34 cellular contexts compared by ENCODE assay signal in genomic region chr4:126935784-126936183, GRCh38.
"Had no signal": no experiment of that assay in that cellular context is flagged by ENCODE, and none has a peak within 500 bp of the region (broad histone marks: within the 10 kb centered on the region; RNA-seq: fewer than 3 reads in every experiment).

No MANE protein-coding gene starts in this region.

- H3K36me3 Mint-ChIP-seq: activated CD4-positive, alpha-beta memory T cell treated with anti-CD3 and anti-CD28 coated beads for 36 hours; activated naive CD4-positive, alpha-beta T cell treated with anti-CD3 and anti-CD28 coated beads, Interleukin-2, amount 50 U/mL, for 72 hours; activated naive CD8-positive, alpha-beta T cell treated with anti-CD3 and anti-CD28 coated beads for 36 hours had no signal

- H3K9me3 ChIP-seq: adrenal gland, body of pancreas, breast epithelium had no signal

- H3K27me3 ChIP-seq: adrenal gland, body of pancreas, brain microvascular endothelial cell, breast epithelium had no signal

- H3K27ac Mint-ChIP-seq: activated B cell treated with CpG ODN at 0.5 μM for 24 hours; activated CD4-positive, alpha-beta memory T cell treated with anti-CD3 and anti-CD28 coated beads for 36 hours; activated CD4-positive, alpha-beta T cell treated with anti-CD3 and anti-CD28 coated beads, Interleukin-2, amount 10 ng/mL, durations not matched to agents 24 days and 14 days; activated CD8-positive, alpha-beta T cell treated with anti-CD3 and anti-CD28 coated beads for 36 hours; activated naive CD4-positive, alpha-beta T cell treated with anti-CD3 and anti-CD28 coated beads for 36 hours; activated naive CD4-positive, alpha-beta T cell treated with anti-CD3 and anti-CD28 coated beads, Interleukin-2, amount 50 U/mL, for 72 hours; activated naive CD8-positive, alpha-beta T cell treated with anti-CD3 and anti-CD28 coated beads for 36 hours; activated T-cell treated with anti-CD3 and anti-CD28 coated beads, Interleukin-2, amount 50 U/mL, for 72 hours; activated T-helper 1 cell treated with anti-CD3 and anti-CD28 coated beads, Interleukin-12 subunit alpha, Interleukin-12 subunit beta, Interleukin-2, Interleukin-4 antibody, amounts not matched to agents 30 ng/mL and 10 ng/mL and 1 ng/mL, durations not matched to agents 14 hours and 24 hours and 36 hours; activated T-helper 17 cell treated with anti-CD3 and anti-CD28 coated beads, Interleukin-2, amount 50 U/mL, for 72 hours; T-helper 1 cell treated with Interleukin-12 subunit alpha and Interleukin-12 subunit beta and Interleukin-4 antibody, amounts not matched to agents 30 μg/mL and 1 μg/mL, for 36 hours; T-helper 2 cell treated with Interferon-gamma antibody and Interleukin-4, amounts not matched to agents 5 μg/mL and 100 μg/mL, for 36 hours had no signal

- H3K27me3 Mint-ChIP-seq: activated B cell treated with CpG ODN at 0.5 μM for 24 hours; activated CD4-positive, alpha-beta memory T cell treated with anti-CD3 and anti-CD28 coated beads for 36 hours; activated CD4-positive, alpha-beta T cell treated with anti-CD3 and anti-CD28 coated beads, Interleukin-2, amount 10 ng/mL, durations not matched to agents 24 days and 14 days; activated CD8-positive, alpha-beta T cell treated with anti-CD3 and anti-CD28 coated beads for 36 hours; activated naive CD8-positive, alpha-beta T cell treated with anti-CD3 and anti-CD28 coated beads for 36 hours; activated T-helper 17 cell treated with anti-CD3 and anti-CD28 coated beads, Interleukin-2, amount 50 U/mL, for 72 hours had no signal

- H3K4me3 Mint-ChIP-seq: activated B cell treated with CpG ODN at 0.5 μM for 24 hours; activated CD4-positive, alpha-beta memory T cell treated with anti-CD3 and anti-CD28 coated beads for 36 hours; activated CD4-positive, alpha-beta T cell treated with anti-CD3 and anti-CD28 coated beads, Interleukin-2, amount 10 ng/mL, durations not matched to agents 24 days and 14 days; activated CD8-positive, alpha-beta T cell treated with anti-CD3 and anti-CD28 coated beads for 36 hours; activated naive CD4-positive, alpha-beta T cell treated with anti-CD3 and anti-CD28 coated beads for 36 hours; activated naive CD8-positive, alpha-beta T cell treated with anti-CD3 and anti-CD28 coated beads for 36 hours; activated T-cell treated with anti-CD3 and anti-CD28 coated beads, Interleukin-2, amount 50 U/mL, for 4 hours; activated T-cell treated with anti-CD3 and anti-CD28 coated beads, Interleukin-2, amount 50 U/mL, for 72 hours; activated T-helper 1 cell treated with anti-CD3 and anti-CD28 coated beads, Interleukin-12 subunit alpha, Interleukin-12 subunit beta, Interleukin-2, Interleukin-4 antibody, amounts not matched to agents 30 ng/mL and 10 ng/mL and 1 ng/mL, durations not matched to agents 14 hours and 24 hours and 36 hours; activated T-helper 17 cell treated with anti-CD3 and anti-CD28 coated beads, Interleukin-2, amount 50 U/mL, for 72 hours; T-helper 1 cell treated with Interleukin-12 subunit alpha and Interleukin-12 subunit beta and Interleukin-4 antibody, amounts not matched to agents 30 μg/mL and 1 μg/mL, for 36 hours; T-helper 2 cell treated with Interferon-gamma antibody and Interleukin-4, amounts not matched to agents 5 μg/mL and 100 μg/mL, for 36 hours had no signal

- DNase-seq: activated B cell treated with CpG ODN at 0.5 μM for 24 hours; activated CD4-positive, alpha-beta memory T cell treated with anti-CD3 and anti-CD28 coated beads for 36 hours; activated CD4-positive, alpha-beta T cell treated with anti-CD3 and anti-CD28 coated beads for 4 hours; activated CD4-positive, alpha-beta T cell treated with anti-CD3 and anti-CD28 coated beads, Interleukin-2, amount 10 ng/mL, durations not matched to agents 24 days and 14 days; activated CD4-positive, alpha-beta T cell treated with anti-CD3 and anti-CD28 coated beads, Interleukin-2, amount 50 U/mL, for 1 hour; activated CD4-positive, alpha-beta T cell treated with anti-CD3 and anti-CD28 coated beads, Interleukin-2, amount 50 U/mL, for 4 hours; activated CD4-positive, CD25-positive, alpha-beta regulatory T cell treated with anti-CD3 and anti-CD28 coated beads, Interleukin-2, amount 50 U/mL, for 72 hours; activated CD8-positive, alpha-beta memory T cell treated with anti-CD3 and anti-CD28 coated beads, Interleukin-2, amount 50 U/mL, for 4 hours; activated CD8-positive, alpha-beta T cell treated with anti-CD3 and anti-CD28 coated beads for 36 hours; activated effector memory CD4-positive, alpha-beta T cell treated with anti-CD3 and anti-CD28 coated beads, Interleukin-2, amount 50 U/mL, for 16 hours; activated gamma-delta T cell treated with Interleukin-2 at 50 U/mL for 16 hours; activated naive CD4-positive, alpha-beta T cell; activated naive CD4-positive, alpha-beta T cell treated with anti-CD3 and anti-CD28 coated beads for 36 hours; activated naive CD4-positive, alpha-beta T cell treated with anti-CD3 and anti-CD28 coated beads, Interleukin-2, amount 50 U/mL, for 16 hours; activated naive CD8-positive, alpha-beta T cell treated with anti-CD3 and anti-CD28 coated beads for 36 hours; activated T-cell treated with anti-CD3 and anti-CD28 coated beads for 4 hours; activated T-cell treated with anti-CD3 and anti-CD28 coated beads, Interleukin-2, amount 50 U/mL, for 1 hour; activated T-cell treated with anti-CD3 and anti-CD28 coated beads, Interleukin-2, amount 50 U/mL, for 4 hours; activated T-cell treated with anti-CD3 and anti-CD28 coated beads, Interleukin-2, amount 50 U/mL, for 72 hours; adrenal gland; amniotic stem cell; aorta; body of pancreas; brain microvascular endothelial cell; central memory CD4-positive, alpha-beta T cell; T-helper 2 cell; T-helper 9 cell had no signal

- H3K36me3 ChIP-seq: adrenal gland, brain microvascular endothelial cell, breast epithelium had no signal

- H3K4me1 ChIP-seq: adrenal gland, body of pancreas, breast epithelium had no signal

- H3K4me3 ChIP-seq: adrenal gland, body of pancreas, breast epithelium had no signal

- H3K4me1 Mint-ChIP-seq: activated B cell treated with CpG ODN at 0.5 μM for 24 hours; activated CD4-positive, alpha-beta T cell treated with anti-CD3 and anti-CD28 coated beads, Interleukin-2, amount 10 ng/mL, durations not matched to agents 24 days and 14 days; activated naive CD8-positive, alpha-beta T cell treated with anti-CD3 and anti-CD28 coated beads for 36 hours; activated T-helper 17 cell treated with anti-CD3 and anti-CD28 coated beads, Interleukin-2, amount 50 U/mL, for 72 hours had no signal

- H3K9me3 Mint-ChIP-seq: activated CD4-positive, alpha-beta T cell treated with anti-CD3 and anti-CD28 coated beads, Interleukin-2, amount 10 ng/mL, durations not matched to agents 24 days and 14 days; activated naive CD8-positive, alpha-beta T cell treated with anti-CD3 and anti-CD28 coated beads for 36 hours; T-helper 1 cell treated with Interleukin-12 subunit alpha and Interleukin-12 subunit beta and Interleukin-4 antibody, amounts not matched to agents 30 μg/mL and 1 μg/mL, for 36 hours had no signal

- H3K27ac ChIP-seq: adrenal gland, body of pancreas, brain microvascular endothelial cell, breast epithelium, VCaP had no signal

- ATAC-seq: activated CD8-positive, alpha-beta T cell treated with anti-CD3 and anti-CD28 coated beads for 36 hours; activated naive CD4-positive, alpha-beta T cell treated with anti-CD3 and anti-CD28 coated beads, Interleukin-2, amount 50 U/mL, for 72 hours; activated T-cell treated with anti-CD3 and anti-CD28 coated beads, Interleukin-2, amount 50 U/mL, for 4 hours; activated T-cell treated with anti-CD3 and anti-CD28 coated beads, Interleukin-2, amount 50 U/mL, for 72 hours; activated T-helper 17 cell treated with anti-CD3 and anti-CD28 coated beads, Interleukin-2, amount 50 U/mL, for 72 hours; body of pancreas had no signal
